Comparison of ENCODE assay signal across 1 cellular context in the genomic region with DNA sequence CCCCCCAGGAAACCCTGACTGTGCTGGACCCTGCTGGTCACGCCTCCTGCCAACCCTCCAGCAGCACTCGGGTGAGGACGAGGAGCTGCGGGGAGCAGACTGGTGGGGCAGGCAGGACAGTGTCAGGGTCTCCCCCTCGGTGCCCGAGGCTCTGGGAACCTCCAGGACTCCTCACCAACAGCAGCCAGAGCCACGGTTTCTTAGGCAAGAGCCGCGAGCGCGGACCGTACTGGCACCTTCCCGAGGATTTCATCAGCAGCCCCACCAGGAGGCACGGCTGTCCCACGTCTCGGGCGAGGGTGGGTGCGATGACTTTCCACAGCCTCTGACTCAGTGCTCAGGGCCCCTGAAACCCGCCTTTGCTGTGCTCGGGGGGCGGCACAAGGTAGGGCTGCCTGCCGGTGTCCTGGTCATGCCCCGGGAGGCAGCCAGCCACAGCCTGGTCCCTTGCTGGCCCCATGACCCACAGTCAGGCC.
TF ChIP-seq lines count a peak whose summit lies in the region.

No MANE protein-coding gene starts in this region.

TF ChIP-seq in H1, 55 proteins besides CTCF, POLR2A, EP300 and RAD21:
- TF ChIP-seq HDAC2 (IDR thresholded peaks at IDR 0.05; ENCODE audit: borderline replicate concordance in 1 of 2, low read depth in 2 of 2, low read length in 2 of 2) (no peak), POU5F1 (IDR thresholded peaks at IDR 0.05; ENCODE audit: low read depth, low read length) (no peak), GABPA (IDR thresholded peaks at IDR 0.05; ENCODE audit: borderline replicate concordance, insufficient read depth, low read length) (no peak), CREB1 (IDR thresholded peaks at IDR 0.05) (no peak), CHD1 (IDR thresholded peaks at IDR 0.05; ENCODE audit: low read depth, low read length) (no peak), ZNF274 (IDR thresholded peaks at IDR 0.05; ENCODE audit: borderline replicate concordance, extremely low read depth, low read length) (no peak), TCF12 (IDR thresholded peaks at IDR 0.05; ENCODE audit: low read depth, low read length) (no peak), BRCA1 (IDR thresholded peaks at IDR 0.05; ENCODE audit: low read depth, low read length) (no peak), SRF (IDR thresholded peaks at IDR 0.05; ENCODE audit: low read depth, low read length) (no peak), SAP30 (IDR thresholded peaks at IDR 0.05; ENCODE audit: insufficient read depth, insufficient replicate concordance, low read length) (no peak), TAF1 (IDR thresholded peaks at IDR 0.05; ENCODE audit: low read depth, low read length) (no peak), TBP (IDR thresholded peaks at IDR 0.05; ENCODE audit: low read depth, low read length) (no peak), RXRA (IDR thresholded peaks at IDR 0.05; ENCODE audit: insufficient read depth, low read depth, low read length) (no peak)
- TF ChIP-seq, protein P1, sequence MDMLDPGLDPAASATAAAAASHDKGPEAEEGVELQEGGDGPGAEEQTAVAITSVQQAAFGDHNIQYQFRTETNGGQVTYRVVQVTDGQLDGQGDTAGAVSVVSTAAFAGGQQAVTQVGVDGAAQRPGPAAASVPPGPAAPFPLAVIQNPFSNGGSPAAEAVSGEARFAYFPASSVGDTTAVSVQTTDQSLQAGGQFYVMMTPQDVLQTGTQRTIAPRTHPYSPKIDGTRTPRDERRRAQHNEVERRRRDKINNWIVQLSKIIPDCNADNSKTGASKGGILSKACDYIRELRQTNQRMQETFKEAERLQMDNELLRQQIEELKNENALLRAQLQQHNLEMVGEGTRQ (IDR thresholded peaks at IDR 0.05; ENCODE audit: low read length) = no peak
- TF ChIP-seq, protein P2, sequence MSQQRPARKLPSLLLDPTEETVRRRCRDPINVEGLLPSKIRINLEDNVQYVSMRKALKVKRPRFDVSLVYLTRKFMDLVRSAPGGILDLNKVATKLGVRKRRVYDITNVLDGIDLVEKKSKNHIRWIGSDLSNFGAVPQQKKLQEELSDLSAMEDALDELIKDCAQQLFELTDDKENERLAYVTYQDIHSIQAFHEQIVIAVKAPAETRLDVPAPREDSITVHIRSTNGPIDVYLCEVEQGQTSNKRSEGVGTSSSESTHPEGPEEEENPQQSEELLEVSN (IDR thresholded peaks at IDR 0.05) = no peak
